32 cellular contexts compared by ENCODE assay signal in genomic region chr3:122013448-122013925, GRCh38. TPM values are rescaled to one million over a fixed set of nuclear protein-coding genes. Genes with fewer than 3 reads are reported as not detected.
DNase-seq lines count a peak whose midpoint lies in the region; ATAC-seq and TF ChIP-seq lines count a peak whose summit lies in the region.
"Had no signal": no experiment of that assay in that cellular context is flagged by ENCODE, and none has a peak within 500 bp of the region (broad histone marks: within the 10 kb centered on the region; RNA-seq: fewer than 3 reads in every experiment).

No MANE protein-coding gene starts in this region.

- H3K27ac ChIP-seq in Panc1 (ENCODE audit: low read length) (no peak overlapping the region), endodermal cell (ENCODE audit: low read depth, low read length) (no peak overlapping the region), mesendoderm (ENCODE audit: low read depth, low read length) (no peak overlapping the region), GM23248 (no peak overlapping the region)
- H3K27ac ChIP-seq: BLaER1, dorsolateral prefrontal cortex, spleen, testis had no signal

- no peaks in the 10 kb centered on the region for H4K20me1 ChIP-seq in GM23248 (ENCODE audit: insufficient read depth)
- H4K20me1 ChIP-seq: BLaER1 had no signal

- no peak overlapping the region for H2AFZ ChIP-seq in GM23248

- H3K36me3 ChIP-seq in Panc1 (ENCODE audit: control insufficient read depth, insufficient read depth, low read length) (no peaks in the 10 kb centered on the region), endodermal cell (ENCODE audit: control insufficient read depth, insufficient read depth, low read length) (no peaks in the 10 kb centered on the region), mesendoderm (ENCODE audit: control insufficient read depth, insufficient read depth, low read length) (no peaks in the 10 kb centered on the region), GM23248 (ENCODE audit: low read depth) (no peaks in the 10 kb centered on the region)
- H3K36me3 ChIP-seq: BLaER1, spleen had no signal

- no peaks in the 10 kb centered on the region for H3K36me3 Mint-ChIP-seq in endodermal cell (ENCODE audit: low read depth)
- H3K36me3 Mint-ChIP-seq: activated naive CD8-positive, alpha-beta T cell treated with anti-CD3 and anti-CD28 coated beads, Interleukin-2, amount 10 ng/mL, durations not matched to agents 7 days and 5 days; immature natural killer cell had no signal

- H3K4me3 ChIP-seq in Panc1 (ENCODE audit: low read depth in 2 of 2, low read length in 2 of 2), result no peak overlapping the region
- no peak overlapping the region for H3K4me3 ChIP-seq in endodermal cell (ENCODE audit: low read length)
- H3K4me3 ChIP-seq in mesendoderm (ENCODE audit: low read length), result no peak overlapping the region
- no peak overlapping the region for H3K4me3 ChIP-seq in GM23248
- H3K4me3 ChIP-seq: BLaER1, dorsolateral prefrontal cortex, spleen, testis had no signal

- no peaks in the 10 kb centered on the region for H3K4me1 ChIP-seq in Panc1 (ENCODE audit: control insufficient read depth, insufficient read depth, low read length)
- peaks cover 29% of the 10 kb centered on the region for H3K4me1 ChIP-seq in endodermal cell (ENCODE audit: control insufficient read depth, insufficient read depth, low read length)
- H3K4me1 ChIP-seq in mesendoderm (ENCODE audit: control insufficient read depth, low read depth, low read length), result peaks cover 17% of the 10 kb centered on the region
- H3K4me1 ChIP-seq in GM23248 (ENCODE audit: insufficient read depth), result no peaks in the 10 kb centered on the region
- H3K4me1 ChIP-seq: BLaER1 had no signal

- no peak overlapping the region for H2BK5ac ChIP-seq in mesendoderm (ENCODE audit: low read length)

- H2AK5ac ChIP-seq in mesendoderm (ENCODE audit: low read length), result no peak overlapping the region

- no peaks in the 10 kb centered on the region for H3F3A ChIP-seq in GM23248 (ENCODE audit: insufficient read depth)

- no peak overlapping the region for H3K27ac Mint-ChIP-seq in endodermal cell
- H3K27ac Mint-ChIP-seq: activated CD4-positive, alpha-beta T cell treated with anti-CD3 and anti-CD28 coated beads, Interleukin-2, amount 10 ng/mL, durations not matched to agents 24 days and 14 days; activated naive CD8-positive, alpha-beta T cell treated with anti-CD3 and anti-CD28 coated beads, Interleukin-2, amount 10 ng/mL, durations not matched to agents 7 days and 5 days; immature natural killer cell; stimulated activated naive CD8-positive, alpha-beta T cell treated with anti-CD3 and anti-CD28 coated beads, Interleukin-15, Interleukin-2, amounts not matched to agents 100 ng/mL and 50 ng/mL, for 24 hours had no signal

- H3K4me2 ChIP-seq in mesendoderm (ENCODE audit: low read length), result no peak overlapping the region
- no peak overlapping the region for H3K4me2 ChIP-seq in GM23248 (ENCODE audit: unreplicated experiment)
- H3K4me2 ChIP-seq: BLaER1 had no signal

- TF ChIP-seq CTCF in Panc1 (IDR thresholded peaks at IDR 0.05) (no peak), endodermal cell (conservative IDR thresholded peaks at IDR 0.05) (peak; percentile 34)

- H2BK15ac ChIP-seq in mesendoderm (replicated peaks; ENCODE audit: low read depth), result no peak overlapping the region

- H3K9me2 ChIP-seq in GM23248 (ENCODE audit: insufficient read depth), result no peaks in the 10 kb centered on the region

- in situ Hi-C loops in Panc1 (cut with HindIII; ENCODE audit: low pct_unique_long_range_greater_than_20kb, low sequenced_read_pairs), result no loop called here
- in situ Hi-C loops in GM23248 (cut with MboI), result no loop called here

- POLR2A ChIA-PET in Panc1 (lab: Charles Lee), result no interaction called here

- peak overlapping the region; percentile 18 for H3K56ac ChIP-seq in mesendoderm (ENCODE audit: low read length)

- H3K4me3 Mint-ChIP-seq in endodermal cell, result no peak overlapping the region
- H3K4me3 Mint-ChIP-seq: activated CD4-positive, alpha-beta T cell treated with anti-CD3 and anti-CD28 coated beads, Interleukin-2, amount 10 ng/mL, durations not matched to agents 24 days and 14 days; activated naive CD8-positive, alpha-beta T cell treated with anti-CD3 and anti-CD28 coated beads, Interleukin-2, amount 10 ng/mL, durations not matched to agents 7 days and 5 days; immature natural killer cell; stimulated activated naive CD8-positive, alpha-beta T cell treated with anti-CD3 and anti-CD28 coated beads, Interleukin-15, Interleukin-2, amounts not matched to agents 100 ng/mL and 50 ng/mL, for 24 hours had no signal

- H4K5ac ChIP-seq in mesendoderm (ENCODE audit: low read length), result no peak overlapping the region

- DNase-seq in HT-29 (ENCODE audit: low spot score) (peak; percentile 49), Panc1 (ENCODE audit: low read depth, low spot score) (no peak), endodermal cell (no peak), mesendoderm (no peak), GM23248 (no peak), NCI-H2107 (lab: John Stamatoyannopoulos, UW) (no peak)
- no peak for DNase-seq in activated T-cell treated with anti-CD3 and anti-CD28 coated beads, Interleukin-2, amount 50 U/mL, for 48 hours
- DNase-seq: activated CD4-positive, alpha-beta T cell treated with anti-CD3 and anti-CD28 coated beads, Interleukin-2, amount 10 ng/mL, durations not matched to agents 24 days and 14 days; activated gamma-delta T cell; activated naive CD8-positive, alpha-beta T cell treated with anti-CD3 and anti-CD28 coated beads, Interleukin-2, amount 10 ng/mL, durations not matched to agents 7 days and 5 days; dorsolateral prefrontal cortex; immature natural killer cell; KBM-7; NCI-H1092 treated with DMSO at 0.1 percent for 48 hours; NCI-H1694 treated with DMSO at 0.1 percent for 48 hours; NCI-H2171 treated with DMSO at 0.1 percent for 48 hours; NCI-H510A; OCI-M1; right cardiac atrium; Right ventricle myocardium superior; spleen; stimulated activated CD4-positive, alpha-beta T cell treated with anti-CD3 and anti-CD28 coated beads, Interleukin-2, amount 100 ng/mL, for 24 hours; testis had no signal

- H3K27me3 ChIP-seq in Panc1 (ENCODE audit: control insufficient read depth, insufficient read depth, low read length), result peaks cover 8% of the 10 kb centered on the region
- no peaks in the 10 kb centered on the region for H3K27me3 ChIP-seq in endodermal cell (ENCODE audit: control insufficient read depth, insufficient read depth, low read length, poor library complexity, severe bottlenecking)
- H3K27me3 ChIP-seq in mesendoderm (ENCODE audit: insufficient read depth, low read length, poor library complexity), result no peaks in the 10 kb centered on the region
- no peaks in the 10 kb centered on the region for H3K27me3 ChIP-seq in GM23248 (replicated peaks; ENCODE audit: insufficient read depth)
- H3K27me3 ChIP-seq: BLaER1, spleen, testis had no signal

- H3K9ac ChIP-seq in endodermal cell (ENCODE audit: extremely low read depth, low read length, poor library complexity, severe bottlenecking) (no peak overlapping the region), mesendoderm (ENCODE audit: low read length) (no peak overlapping the region), GM23248 (no peak overlapping the region)
- H3K9ac ChIP-seq: BLaER1 had no signal

- WGBS in endodermal cell (ENCODE audit: insufficient coverage in 1 of 2, insufficient read length in 1 of 2), 2 experiments, result 91 to 100% methylated on average over 2 to 4 of the region's 5 CpGs
- WGBS in mesendoderm (ENCODE audit: extremely low coverage, insufficient coverage, low lambda C conversion rate), result no CpG with 5 or more reads among the region's 5 CpGs
- 37 to 43% methylated on average over 5 of the region's 5 CpGs for WGBS in GM23248 (ENCODE audit: low coverage in 1 of 2, low lambda C conversion rate in 2 of 2, missing lambda C conversion rate in 2 of 2), 2 experiments

- CTCF ChIA-PET in Panc1 (lab: Charles Lee), result no interaction called here

- no peak overlapping the region for H3K4ac ChIP-seq in mesendoderm (ENCODE audit: low read depth, low read length)

- peaks cover 5% of the 10 kb centered on the region for H3K27me3 Mint-ChIP-seq in endodermal cell (ENCODE audit: insufficient read depth)

- H3K79me2 ChIP-seq in mesendoderm (ENCODE audit: control insufficient read depth, insufficient read depth, low read length) (no peaks in the 10 kb centered on the region), GM23248 (ENCODE audit: insufficient read depth) (no peaks in the 10 kb centered on the region)

- BruUV-seq in Panc1 (replicated peaks; lab: Mats Ljungman, UMichigan), result no TSS peak

- H2BK120ac ChIP-seq in mesendoderm (ENCODE audit: low read depth, low read length), result no peak overlapping the region

- peaks cover 42% of the 10 kb centered on the region for H3K4me1 Mint-ChIP-seq in endodermal cell
- H3K4me1 Mint-ChIP-seq: activated naive CD8-positive, alpha-beta T cell treated with anti-CD3 and anti-CD28 coated beads, Interleukin-2, amount 10 ng/mL, durations not matched to agents 7 days and 5 days; immature natural killer cell had no signal

- intact Hi-C loops in Panc1 (cut with micrococcal nuclease; ENCODE audit: unreplicated experiment), result no loop called here

- no peak overlapping the region for H3K23ac ChIP-seq in mesendoderm (ENCODE audit: low read length)

- ATAC-seq in Panc1 (0 out of 2 replicates have a peak, but pooled peaks have one; percentile 26), GM18858 (IDR thresholded peaks at IDR 0.05; ENCODE audit: unreplicated experiment) (no peak)
- ATAC-seq: right cardiac atrium had no signal

- H3K79me1 ChIP-seq in mesendoderm (ENCODE audit: low read length), result no peaks in the 10 kb centered on the region

- H3K9me3 ChIP-seq in Panc1 (ENCODE audit: control insufficient read depth, insufficient read depth, low read depth, low read length), result no peaks in the 10 kb centered on the region
- no peaks in the 10 kb centered on the region for H3K9me3 ChIP-seq in endodermal cell (ENCODE audit: control insufficient read depth, low read length)
- H3K9me3 ChIP-seq in GM23248 (ENCODE audit: low read depth), result no peaks in the 10 kb centered on the region
- H3K9me3 ChIP-seq: spleen, testis had no signal

- H3K9me3 Mint-ChIP-seq in endodermal cell, result no peaks in the 10 kb centered on the region
- H3K9me3 Mint-ChIP-seq: immature natural killer cell had no signal

- no peak overlapping the region for H4K8ac ChIP-seq in mesendoderm (ENCODE audit: low read depth, low read length)

- H3K18ac ChIP-seq in mesendoderm (ENCODE audit: low read length), result no peak overlapping the region

RNA-seq across cellular contexts. Expression of gene ILDR1, which starts 8.6 kb away (rescaled TPM):
- 7.2 and 7.4 TPM in 2 replicates for total RNA-seq in HT-29 (2014; rRNA removed; shearing (Covaris generic))
- total RNA-seq in Panc1 (2021; ENCODE audit: unreplicated experiment) (not detected), endodermal cell (1 to 10 TPM; 2.0 to 3.6 TPM)
- polyA plus RNA-seq in Panc1 (2012; ENCODE audit: insufficient read length), result not detected
- 0.14 TPM for polyA plus RNA-seq in endodermal cell (2013, experiment 1 of 2)
- polyA plus RNA-seq in endodermal cell (2013, experiment 2 of 2), result not detected
- 0.34 TPM for polyA plus RNA-seq in mesendoderm (2013, experiment 1 of 2)
- polyA plus RNA-seq in mesendoderm (2013, experiment 2 of 2), result 0.28 TPM
- total RNA-seq in GM23248 (2014; rRNA removed; shearing (Covaris generic)), result not detected in 2 replicates
- not detected in 2 replicates for polyA plus RNA-seq in GM23248 (2016; fragmentation: Nextera tagmentation; extraction: Ambion mirVana)
- total RNA-seq: activated CD8-positive, alpha-beta memory T cell treated with anti-CD3 and anti-CD28 coated beads for 36 hours; activated naive CD8-positive, alpha-beta T cell treated with anti-CD3 and anti-CD28 coated beads, Interleukin-2, amount 10 ng/mL, durations not matched to agents 7 days and 5 days; endothelial cell of umbilical vein; G401; glomerular endothelial cell; HT1080; M059J; right cardiac atrium had no signal
- polyA plus RNA-seq: endothelial cell of umbilical vein, immature natural killer cell, right cardiac atrium had no signal

RNA-seq across cellular contexts. Expression of gene CD86, which starts 41.7 kb away (rescaled TPM):
- total RNA-seq in HT-29 (2014; rRNA removed; shearing (Covaris generic)), result not detected in 2 replicates
- total RNA-seq in Panc1 (2021; ENCODE audit: unreplicated experiment) (not detected), endodermal cell (not detected)
- polyA plus RNA-seq in Panc1 (2012; ENCODE audit: insufficient read length), result not detected
- polyA plus RNA-seq in endodermal cell (2013, experiment 1 of 2), result not detected
- not detected for polyA plus RNA-seq in endodermal cell (2013, experiment 2 of 2)
- polyA plus RNA-seq in mesendoderm (2013, experiment 1 of 2), result 0.14 TPM
- 0.11 TPM for polyA plus RNA-seq in mesendoderm (2013, experiment 2 of 2)
- total RNA-seq in GM23248 (2014; rRNA removed; shearing (Covaris generic)), result not detected in 2 replicates
- polyA plus RNA-seq in GM23248 (2016; fragmentation: Nextera tagmentation; extraction: Ambion mirVana), result not detected in 2 replicates
- total RNA-seq: endothelial cell of umbilical vein, G401, glomerular endothelial cell, HT1080, M059J had no signal
- polyA plus RNA-seq: endothelial cell of umbilical vein had no signal
